Comparison of ENCODE assay signal across 15 cellular contexts in genomic region chr6:113377362-113377942, GRCh38.
DNase-seq lines count a peak whose midpoint lies in the region; ATAC-seq, FAIRE-seq and TF ChIP-seq lines count a peak whose summit lies in the region.
"Had no signal": no experiment of that assay in that cellular context is flagged by ENCODE, and none has a peak within 500 bp of the region (broad histone marks: within the 10 kb centered on the region; RNA-seq: fewer than 3 reads in every experiment).

No MANE protein-coding gene starts in this region.

- intact Hi-C loops in CD4-positive, alpha-beta T cell (cut with DNase I, micrococcal nuclease) = no loop called here

- H3K4me1 ChIP-seq in HAP-1 = no peaks in the 10 kb centered on the region
- H3K4me1 ChIP-seq: parathyroid adenoma had no signal

- in situ Hi-C loops in HAP-1 (cut with MboI; ENCODE audit: low sequenced_read_pairs) = no loop called here

- H3K4me3 Mint-ChIP-seq in osteocyte (ENCODE audit: unreplicated experiment) = no peak overlapping the region
- no peak overlapping the region for H3K4me3 Mint-ChIP-seq in CD4-positive, alpha-beta T cell
- H3K4me3 Mint-ChIP-seq: activated CD4-positive, alpha-beta T cell treated with anti-CD3 and anti-CD28 coated beads, Interleukin-2, amount 10 ng/mL, durations not matched to agents 7 days and 5 days; activated naive CD8-positive, alpha-beta T cell had no signal

- no peak overlapping the region for H3K4me3 ChIP-seq in HAP-1

- H3K27me3 Mint-ChIP-seq in osteocyte (ENCODE audit: unreplicated experiment) = no peaks in the 10 kb centered on the region
- no peaks in the 10 kb centered on the region for H3K27me3 Mint-ChIP-seq in CD4-positive, alpha-beta T cell
- H3K27me3 Mint-ChIP-seq: activated CD4-positive, alpha-beta T cell treated with anti-CD3 and anti-CD28 coated beads, Interleukin-2, amount 10 ng/mL, durations not matched to agents 7 days and 5 days; activated naive CD8-positive, alpha-beta T cell had no signal

- H3K36me3 Mint-ChIP-seq in osteocyte (ENCODE audit: unreplicated experiment) = peaks cover 16% of the 10 kb centered on the region
- no peaks in the 10 kb centered on the region for H3K36me3 Mint-ChIP-seq in CD4-positive, alpha-beta T cell (ENCODE audit: low read depth)
- H3K36me3 Mint-ChIP-seq: activated naive CD8-positive, alpha-beta T cell had no signal

- POLR2A ChIA-PET in CD4-positive, alpha-beta T cell (lab: Charles Lee) = no interaction called here

- H3K9me3 ChIP-seq in HAP-1 = no peaks in the 10 kb centered on the region
- H3K9me3 ChIP-seq in CD4-positive, alpha-beta T cell (ENCODE audit: control insufficient read depth, low read length) = no peaks in the 10 kb centered on the region

- FAIRE-seq in GM19239 (lab: Jason Lieb, UNC) = peak; percentile 66

- H3K4me1 Mint-ChIP-seq in osteocyte (ENCODE audit: unreplicated experiment) = peaks cover 79% of the 10 kb centered on the region
- H3K4me1 Mint-ChIP-seq in CD4-positive, alpha-beta T cell (ENCODE audit: low read depth) = no peaks in the 10 kb centered on the region
- H3K4me1 Mint-ChIP-seq: activated CD4-positive, alpha-beta T cell treated with anti-CD3 and anti-CD28 coated beads, Interleukin-2, amount 10 ng/mL, durations not matched to agents 7 days and 5 days had no signal

- H3K27me3 ChIP-seq in HAP-1 (ENCODE audit: low read depth) = no peaks in the 10 kb centered on the region
- no peaks in the 10 kb centered on the region for H3K27me3 ChIP-seq in CD4-positive, alpha-beta T cell (ENCODE audit: control insufficient read depth, insufficient read depth, low read length)

- no peak for TF ChIP-seq CTCF in osteocyte (IDR thresholded peaks at IDR 0.05)
- TF ChIP-seq CTCF in CD4-positive, alpha-beta T cell (IDR thresholded peaks at IDR 0.05) = no peak

- no peak overlapping the region for H3K27ac ChIP-seq in CD4-positive, alpha-beta T cell (ENCODE audit: low read depth, low read length)
- H3K27ac ChIP-seq: parathyroid adenoma had no signal

- peak overlapping the region; percentile 99 for H3K27ac Mint-ChIP-seq in osteocyte (ENCODE audit: unreplicated experiment)
- no peak overlapping the region for H3K27ac Mint-ChIP-seq in CD4-positive, alpha-beta T cell
- H3K27ac Mint-ChIP-seq: activated CD4-positive, alpha-beta T cell treated with anti-CD3 and anti-CD28 coated beads, Interleukin-2, amount 10 ng/mL, durations not matched to agents 7 days and 5 days; activated naive CD8-positive, alpha-beta T cell had no signal

- DNase-seq in GM19239 (ENCODE audit: insufficient read length, low spot score) = no peak
- no peak for DNase-seq in osteocyte (ENCODE audit: extremely low spot score, unreplicated experiment)
- DNase-seq in HAP-1 (ENCODE audit: low spot score in 2 of 2) = no peak
- no peak for DNase-seq in CD4-positive, alpha-beta T cell
- DNase-seq in activated CD4-positive, alpha-beta T cell treated with anti-CD3 and anti-CD28 coated beads for 1 hour = no peak
- no peak for DNase-seq in NCI-H2029 (lab: John Stamatoyannopoulos, UW)
- DNase-seq: activated CD4-positive, alpha-beta T cell treated with anti-CD3 and anti-CD28 coated beads, Interleukin-2, amount 10 ng/mL, durations not matched to agents 7 days and 5 days; Calu3; cortex of kidney; foreskin fibroblast; NCI-H1092 had no signal

- H3K36me3 ChIP-seq in HAP-1 (replicated peaks) = no peaks in the 10 kb centered on the region

- CTCF ChIA-PET in CD4-positive, alpha-beta T cell (lab: Charles Lee) = no interaction called here

- H3K9me3 Mint-ChIP-seq in osteocyte (ENCODE audit: unreplicated experiment) = peaks cover 4% of the 10 kb centered on the region
- no peaks in the 10 kb centered on the region for H3K9me3 Mint-ChIP-seq in CD4-positive, alpha-beta T cell
- H3K9me3 Mint-ChIP-seq: activated CD4-positive, alpha-beta T cell treated with anti-CD3 and anti-CD28 coated beads, Interleukin-2, amount 10 ng/mL, durations not matched to agents 7 days and 5 days had no signal

- ATAC-seq in HG02588 (IDR thresholded peaks at IDR 0.05; ENCODE audit: unreplicated experiment) (peak; percentile 75), HG03342 (IDR thresholded peaks at IDR 0.05; ENCODE audit: unreplicated experiment) (peak; percentile 58)
- no peak for ATAC-seq in CD4-positive, alpha-beta T cell (ENCODE audit: poor library complexity)
